In the genomic region with DNA sequence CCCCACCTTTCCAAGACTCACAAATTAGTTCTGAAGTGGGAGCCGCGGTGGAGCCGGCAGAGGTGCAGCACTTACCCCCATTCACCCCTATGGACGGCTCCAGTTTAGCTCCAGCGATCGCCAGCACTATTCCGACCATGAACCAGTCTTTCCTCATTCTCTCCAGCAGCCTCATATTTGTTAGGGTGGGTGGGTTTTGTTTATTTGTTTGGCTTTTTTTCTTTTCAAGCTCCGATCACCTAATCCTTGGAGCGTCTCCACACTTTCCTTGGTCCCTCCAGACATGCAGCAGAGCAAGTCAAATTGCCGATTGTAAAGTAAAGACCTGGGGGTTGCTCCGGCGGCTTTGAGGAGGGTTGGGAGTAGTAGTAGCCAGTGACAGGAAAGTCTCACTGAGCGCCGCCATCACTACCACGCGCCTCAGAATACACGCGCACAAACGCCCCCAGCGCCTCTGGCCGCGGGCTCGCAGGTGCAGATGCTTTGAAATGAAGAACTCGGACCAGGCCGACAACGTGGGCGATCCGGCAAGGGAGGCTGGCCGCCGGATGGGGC, we compare ENCODE assay signal across 8 cellular contexts. TPM values are rescaled to one million over a fixed set of nuclear protein-coding genes. Genes with fewer than 3 reads are reported as not detected.
A peak's percentile ranks its signal among the peaks of the same experiment; 100 is the strongest.
DNase-seq lines count a peak whose midpoint lies in the region; ATAC-seq and TF ChIP-seq lines count a peak whose summit lies in the region.

A gene with protein sequence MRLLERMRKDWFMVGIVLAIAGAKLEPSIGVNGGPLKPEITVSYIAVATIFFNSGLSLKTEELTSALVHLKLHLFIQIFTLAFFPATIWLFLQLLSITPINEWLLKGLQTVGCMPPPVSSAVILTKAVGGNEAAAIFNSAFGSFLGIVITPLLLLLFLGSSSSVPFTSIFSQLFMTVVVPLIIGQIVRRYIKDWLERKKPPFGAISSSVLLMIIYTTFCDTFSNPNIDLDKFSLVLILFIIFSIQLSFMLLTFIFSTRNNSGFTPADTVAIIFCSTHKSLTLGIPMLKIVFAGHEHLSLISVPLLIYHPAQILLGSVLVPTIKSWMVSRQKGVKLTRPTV (minus strand): TSS at position 398 of the 555 bp plus-strand sequence. CDS start 223 bp downstream, at position 175.

- peak; percentile 35 for DNase-seq in GM04504 (ENCODE audit: low read depth)
- peak; percentile 80 to 86 for DNase-seq in HAP-1 (ENCODE audit: low spot score in 2 of 2)
- DNase-seq in MG63 = peak; percentile 55
- DNase-seq in activated naive CD8-positive, alpha-beta T cell treated with anti-CD3 and anti-CD28 coated beads for 36 hours = peak; percentile 77
- DNase-seq in cardiac muscle cell (ENCODE audit: low read depth in 1 of 2, low spot score in 1 of 2) = peak; percentile 83
- DNase-seq in upper lobe of left lung = peak; percentile 77 to 92

- peaks cover 2% of the 10 kb centered on the region for H3K36me3 Mint-ChIP-seq in activated naive CD8-positive, alpha-beta T cell treated with anti-CD3 and anti-CD28 coated beads for 36 hours

- peak within 1 kb of the TSS; percentile 67 for H3K27ac ChIP-seq in cardiac muscle cell
- H3K27ac ChIP-seq in parathyroid adenoma = peak within 1 kb of the TSS; percentile 69
- H3K27ac ChIP-seq in upper lobe of left lung = peak within 1 kb of the TSS; percentile 86 to 92 (median 89)

- H3K4me1 ChIP-seq in HAP-1 (peaks cover 13% of the 10 kb centered on the region; the same call in 1 of the 2 replicates), cardiac muscle cell (ENCODE audit: low read depth) (peaks cover 5% of the 10 kb centered on the region), parathyroid adenoma (no peaks in the 10 kb centered on the region), upper lobe of left lung (peaks cover 13 to 21% (median 15%) of the 10 kb centered on the region in 4 donors)

- H2AFZ ChIP-seq in parathyroid adenoma = peak within 1 kb of the TSS; percentile 97

- H3K4me3 Mint-ChIP-seq in activated naive CD8-positive, alpha-beta T cell treated with anti-CD3 and anti-CD28 coated beads for 36 hours = no peak within 1 kb of the TSS

- peak within 1 kb of the TSS; percentile 76 for H3K9ac ChIP-seq in parathyroid adenoma

- H3K27me3 ChIP-seq in HAP-1 (ENCODE audit: low read depth) (no peaks in the 10 kb centered on the region), MG63 (no peaks in the 10 kb centered on the region), cardiac muscle cell (no peaks in the 10 kb centered on the region), parathyroid adenoma (ENCODE audit: control insufficient read depth, insufficient read depth, low read length) (no peaks in the 10 kb centered on the region), upper lobe of left lung (no peaks in the 10 kb centered on the region)

- H3K4me1 Mint-ChIP-seq in activated naive CD8-positive, alpha-beta T cell treated with anti-CD3 and anti-CD28 coated beads for 36 hours = peaks cover 29% of the 10 kb centered on the region

- TF ChIP-seq EP300 in upper lobe of left lung (IDR thresholded peaks at IDR 0.05) = no peak

- no peaks in the 10 kb centered on the region for H3K27me3 Mint-ChIP-seq in activated naive CD8-positive, alpha-beta T cell treated with anti-CD3 and anti-CD28 coated beads for 36 hours

- H3K4me3 ChIP-seq in HAP-1 (peak within 1 kb of the TSS; percentile 86), MG63 (peak within 1 kb of the TSS; percentile 68), cardiac muscle cell (peak within 1 kb of the TSS; percentile 83), parathyroid adenoma (ENCODE audit: low read depth, low read length) (peak within 1 kb of the TSS; percentile 96), upper lobe of left lung (peak within 1 kb of the TSS; percentile 72 to 90 (median 74))

- no peak within 1 kb of the TSS for H3K27ac Mint-ChIP-seq in activated naive CD8-positive, alpha-beta T cell treated with anti-CD3 and anti-CD28 coated beads for 36 hours

- no peak for TF ChIP-seq CTCF in cardiac muscle cell (IDR thresholded peaks at IDR 0.05; ENCODE audit: low read depth, low read length)
- TF ChIP-seq CTCF in parathyroid adenoma (IDR thresholded peaks at IDR 0.05) = no peak
- TF ChIP-seq CTCF in upper lobe of left lung (IDR thresholded peaks at IDR 0.05) = peak in 1 of 6 experiments; percentile 5

- no peaks in the 10 kb centered on the region for H3K9me3 Mint-ChIP-seq in activated naive CD8-positive, alpha-beta T cell treated with anti-CD3 and anti-CD28 coated beads for 36 hours

- no peak for TF ChIP-seq POLR2A in upper lobe of left lung (IDR thresholded peaks at IDR 0.05)

- in situ Hi-C loops in HAP-1 (cut with MboI; ENCODE audit: low sequenced_read_pairs) = no loop called here

- WGBS in upper lobe of left lung, 2 donors = 0 to 1% methylated on average over 10 to 28 of the region's 30 CpGs

- no peaks in the 10 kb centered on the region for H3K36me3 ChIP-seq in HAP-1 (replicated peaks)
- no peaks in the 10 kb centered on the region for H3K36me3 ChIP-seq in MG63
- no peaks in the 10 kb centered on the region for H3K36me3 ChIP-seq in cardiac muscle cell
- H3K36me3 ChIP-seq in parathyroid adenoma (ENCODE audit: control insufficient read depth, insufficient read depth, low read length) = no peaks in the 10 kb centered on the region
- H3K36me3 ChIP-seq in upper lobe of left lung = peaks cover 0 to 2% (median 0%) of the 10 kb centered on the region in 4 donors

- no peaks in the 10 kb centered on the region for H3K9me3 ChIP-seq in HAP-1
- no peaks in the 10 kb centered on the region for H3K9me3 ChIP-seq in MG63
- no peaks in the 10 kb centered on the region for H3K9me3 ChIP-seq in cardiac muscle cell (ENCODE audit: low read depth)
- H3K9me3 ChIP-seq in parathyroid adenoma (ENCODE audit: control insufficient read depth, low read length) = no peaks in the 10 kb centered on the region
- H3K9me3 ChIP-seq in upper lobe of left lung = no peaks in the 10 kb centered on the region

- H3K4me2 ChIP-seq in parathyroid adenoma (ENCODE audit: low read length) = peak within 1 kb of the TSS; percentile 80

- ATAC-seq in SK-N-SH treated with all-trans-retinoic acid at 6 μM for 48 hours (peak; percentile 95), upper lobe of left lung (ENCODE audit: low FRiP score in 2 of 2) (peak; percentile 95 to 97)

- H3K79me2 ChIP-seq in parathyroid adenoma = no peaks in the 10 kb centered on the region

TF ChIP-seq in SK-N-SH treated with all-trans-retinoic acid at 6 μM for 48 hours, 23 proteins besides CTCF, POLR2A, EP300 and RAD21:
- TF ChIP-seq TOX (CRISPR knock-in tag; IDR thresholded peaks at IDR 0.05; ENCODE audit: borderline replicate concordance) = no peak
- TF ChIP-seq, protein P1, sequence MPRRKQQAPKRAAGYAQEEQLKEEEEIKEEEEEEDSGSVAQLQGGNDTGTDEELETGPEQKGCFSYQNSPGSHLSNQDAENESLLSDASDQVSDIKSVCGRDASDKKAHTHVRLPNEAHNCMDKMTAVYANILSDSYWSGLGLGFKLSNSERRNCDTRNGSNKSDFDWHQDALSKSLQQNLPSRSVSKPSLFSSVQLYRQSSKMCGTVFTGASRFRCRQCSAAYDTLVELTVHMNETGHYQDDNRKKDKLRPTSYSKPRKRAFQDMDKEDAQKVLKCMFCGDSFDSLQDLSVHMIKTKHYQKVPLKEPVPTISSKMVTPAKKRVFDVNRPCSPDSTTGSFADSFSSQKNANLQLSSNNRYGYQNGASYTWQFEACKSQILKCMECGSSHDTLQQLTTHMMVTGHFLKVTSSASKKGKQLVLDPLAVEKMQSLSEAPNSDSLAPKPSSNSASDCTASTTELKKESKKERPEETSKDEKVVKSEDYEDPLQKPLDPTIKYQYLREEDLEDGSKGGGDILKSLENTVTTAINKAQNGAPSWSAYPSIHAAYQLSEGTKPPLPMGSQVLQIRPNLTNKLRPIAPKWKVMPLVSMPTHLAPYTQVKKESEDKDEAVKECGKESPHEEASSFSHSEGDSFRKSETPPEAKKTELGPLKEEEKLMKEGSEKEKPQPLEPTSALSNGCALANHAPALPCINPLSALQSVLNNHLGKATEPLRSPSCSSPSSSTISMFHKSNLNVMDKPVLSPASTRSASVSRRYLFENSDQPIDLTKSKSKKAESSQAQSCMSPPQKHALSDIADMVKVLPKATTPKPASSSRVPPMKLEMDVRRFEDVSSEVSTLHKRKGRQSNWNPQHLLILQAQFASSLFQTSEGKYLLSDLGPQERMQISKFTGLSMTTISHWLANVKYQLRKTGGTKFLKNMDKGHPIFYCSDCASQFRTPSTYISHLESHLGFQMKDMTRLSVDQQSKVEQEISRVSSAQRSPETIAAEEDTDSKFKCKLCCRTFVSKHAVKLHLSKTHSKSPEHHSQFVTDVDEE (CRISPR knock-in tag; IDR thresholded peaks at IDR 0.05) = no peak
- TF ChIP-seq ZFP30 (CRISPR knock-in tag; IDR thresholded peaks at IDR 0.05) = no peak
- TF ChIP-seq PPARA (CRISPR knock-in tag; IDR thresholded peaks at IDR 0.05; ENCODE audit: borderline replicate concordance) = no peak

RNA-seq across cellular contexts. Expression of the gene that starts here (rescaled TPM):
- 3.7 and 10.2 TPM in 2 replicates for total RNA-seq in MG63 (2014; rRNA removed; shearing (Covaris generic); ENCODE audit: low replicate concordance)
- total RNA-seq in activated naive CD8-positive, alpha-beta T cell treated with anti-CD3 and anti-CD28 coated beads for 36 hours = 10 to 100 TPM; 12.8 to 16.1 TPM
- total RNA-seq in cardiac muscle cell (2.9 and 3.2 TPM in 2 replicates), upper lobe of left lung (10 to 100 TPM; 11.1 to 20.9 (median 14.1) TPM)
- 1.9 and 3.8 TPM in 2 replicates for polyA plus RNA-seq in cardiac muscle cell

Comparison
In these comparisons a context has a peak if more than half of its experiments do, and no peak if none do; other contexts are left out.
1. Peak in every context shown above with its lines: DNase-seq, ATAC-seq, H3K4me3 ChIP-seq and H3K27ac ChIP-seq.